ENCODE assay signal across 10 cellular contexts in the genomic region with DNA sequence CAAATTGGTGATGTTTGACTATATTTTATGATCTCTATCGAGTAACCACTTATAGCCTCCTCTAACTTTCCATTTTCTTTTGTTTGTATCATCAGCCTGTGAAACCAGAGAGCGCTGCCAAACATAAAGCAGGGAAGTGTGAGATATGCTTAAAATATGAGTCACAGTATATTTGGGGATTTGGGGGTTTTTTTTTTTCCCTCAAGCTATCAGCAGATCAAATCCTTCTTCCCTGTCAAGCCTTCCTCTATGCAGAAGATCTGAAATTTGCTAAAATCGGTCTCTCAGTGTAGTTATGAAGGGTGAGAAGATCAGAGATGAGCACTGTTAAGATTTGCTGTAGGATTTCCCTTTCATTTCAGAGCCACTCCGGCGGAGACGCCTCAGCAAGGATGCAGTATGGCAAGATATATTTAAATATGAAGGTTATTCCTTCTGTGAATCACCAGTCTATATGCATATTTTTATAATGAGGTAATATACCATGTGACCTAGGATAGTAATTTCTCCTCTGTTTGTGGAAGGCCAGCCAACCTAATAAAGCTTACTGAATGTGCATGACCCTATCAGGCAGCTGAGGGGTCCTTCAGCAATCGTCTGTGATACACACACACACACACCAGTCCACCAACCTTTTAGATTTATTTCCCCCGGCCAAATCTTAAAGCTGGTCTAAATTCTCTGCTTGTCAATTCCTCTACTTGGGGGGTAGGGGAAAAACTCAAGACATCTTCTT.
A peak's percentile ranks its signal among the peaks of the same experiment; 100 is the strongest.
DNase-seq lines count a peak whose midpoint lies in the region; ATAC-seq, FAIRE-seq and TF ChIP-seq lines count a peak whose summit lies in the region.
"Had no signal": no experiment of that assay in that cellular context is flagged by ENCODE, and none has a peak within 500 bp of the region (broad histone marks: within the 10 kb centered on the region; RNA-seq: fewer than 3 reads in every experiment).

No MANE protein-coding gene starts in this region.

- H3K27me3 Mint-ChIP-seq in activated CD4-positive, alpha-beta T cell treated with anti-CD3 and anti-CD28 coated beads for 36 hours = no peaks in the 10 kb centered on the region
- H3K27me3 Mint-ChIP-seq in activated CD8-positive, alpha-beta T cell treated with anti-CD3 and anti-CD28 coated beads, Interleukin-2, amount 10 ng/mL, durations not matched to agents 7 days and 5 days (ENCODE audit: low read depth) = no peaks in the 10 kb centered on the region
- H3K27me3 Mint-ChIP-seq in stimulated activated naive CD8-positive, alpha-beta T cell treated with anti-CD3 and anti-CD28 coated beads, Interleukin-15, Interleukin-2, amounts not matched to agents 100 ng/mL and 50 ng/mL, for 24 hours = no peaks in the 10 kb centered on the region

- CTCF ChIA-PET in activated CD4-positive, alpha-beta T cell treated with anti-CD3 and anti-CD28 coated beads for 36 hours (lab: Charles Lee) = interaction anchor here (1.6 to 2.5 kb wide), 2 partner anchors 8 to 13 kb away, joined by 3 to 10 read pairs; no protein-coding TSS in a partner anchor
- CTCF ChIA-PET in activated CD8-positive, alpha-beta T cell treated with anti-CD3 and anti-CD28 coated beads, Interleukin-2, amount 10 ng/mL, durations not matched to agents 7 days and 5 days (lab: Charles Lee) = interaction anchor here (1.5 kb wide), 1 partner anchor 9 kb away, joined by 3 read pairs; no protein-coding TSS in a partner anchor

- TF ChIP-seq POLR2A in GM12892 (IDR thresholded peaks at IDR 0.05; ENCODE audit: low read depth, low read length) = no peak

- no peaks in the 10 kb centered on the region for H3K27me3 ChIP-seq in foreskin keratinocyte

- DNase-seq in activated CD4-positive, alpha-beta T cell treated with anti-CD3 and anti-CD28 coated beads for 36 hours = peak; percentile 44
- no peak for DNase-seq in activated CD4-positive, alpha-beta T cell treated with anti-CD3 and anti-CD28 coated beads, Interleukin-2, amount 50 U/mL, for 4 hours
- no peak for DNase-seq in activated CD8-positive, alpha-beta T cell treated with anti-CD3 and anti-CD28 coated beads, Interleukin-2, amount 10 ng/mL, durations not matched to agents 7 days and 5 days
- DNase-seq in foreskin keratinocyte = peak; percentile 76 to 86
- no peak for DNase-seq in GM12892 (ENCODE audit: insufficient read length)
- no peak for DNase-seq in NCI-H345 treated with DMSO at 0.1 percent for 48 hours (lab: John Stamatoyannopoulos, UW; ENCODE audit: unreplicated experiment)
- DNase-seq: activated gamma-delta T cell, left ventricle myocardium inferior had no signal

- intact Hi-C loops in activated CD4-positive, alpha-beta T cell treated with anti-CD3 and anti-CD28 coated beads for 36 hours (cut with DNase I, micrococcal nuclease) = loop anchor here in 1 of 2 experiments (2.0 kb wide), 1 partner anchor 13 kb away; no protein-coding TSS in a partner anchor

- H3K4me1 Mint-ChIP-seq in activated CD4-positive, alpha-beta T cell treated with anti-CD3 and anti-CD28 coated beads for 36 hours = peaks cover 95% of the 10 kb centered on the region
- H3K4me1 Mint-ChIP-seq in activated CD8-positive, alpha-beta T cell treated with anti-CD3 and anti-CD28 coated beads, Interleukin-2, amount 10 ng/mL, durations not matched to agents 7 days and 5 days (ENCODE audit: low read depth) = peaks cover 51% of the 10 kb centered on the region
- peaks cover 97% of the 10 kb centered on the region for H3K4me1 Mint-ChIP-seq in stimulated activated naive CD8-positive, alpha-beta T cell treated with anti-CD3 and anti-CD28 coated beads, Interleukin-15, Interleukin-2, amounts not matched to agents 100 ng/mL and 50 ng/mL, for 24 hours (ENCODE audit: low read depth)

- peak; percentile 49 for ATAC-seq in activated CD4-positive, alpha-beta T cell treated with anti-CD3 and anti-CD28 coated beads for 36 hours
- peak; percentile 20 for ATAC-seq in activated CD8-positive, alpha-beta T cell treated with anti-CD3 and anti-CD28 coated beads, Interleukin-2, amount 10 ng/mL, durations not matched to agents 7 days and 5 days
- ATAC-seq in foreskin keratinocyte = peak; percentile 88
- no peak for ATAC-seq in GM21423 (IDR thresholded peaks at IDR 0.05; ENCODE audit: unreplicated experiment)

- H3K9me3 Mint-ChIP-seq in activated CD4-positive, alpha-beta T cell treated with anti-CD3 and anti-CD28 coated beads for 36 hours (ENCODE audit: low read depth) = peaks cover 1% of the 10 kb centered on the region
- H3K9me3 Mint-ChIP-seq in activated CD8-positive, alpha-beta T cell treated with anti-CD3 and anti-CD28 coated beads, Interleukin-2, amount 10 ng/mL, durations not matched to agents 7 days and 5 days (ENCODE audit: insufficient read depth) = no peaks in the 10 kb centered on the region
- H3K9me3 Mint-ChIP-seq in stimulated activated naive CD8-positive, alpha-beta T cell treated with anti-CD3 and anti-CD28 coated beads, Interleukin-15, Interleukin-2, amounts not matched to agents 100 ng/mL and 50 ng/mL, for 24 hours = no peaks in the 10 kb centered on the region

- peak overlapping the region; percentile 71 for H3K27ac Mint-ChIP-seq in activated CD4-positive, alpha-beta T cell treated with anti-CD3 and anti-CD28 coated beads for 36 hours
- peak overlapping the region; percentile 2 for H3K27ac Mint-ChIP-seq in activated CD8-positive, alpha-beta T cell treated with anti-CD3 and anti-CD28 coated beads, Interleukin-2, amount 10 ng/mL, durations not matched to agents 7 days and 5 days
- peak overlapping the region; percentile 94 for H3K27ac Mint-ChIP-seq in stimulated activated naive CD8-positive, alpha-beta T cell treated with anti-CD3 and anti-CD28 coated beads, Interleukin-15, Interleukin-2, amounts not matched to agents 100 ng/mL and 50 ng/mL, for 24 hours

- H3K4me1 ChIP-seq in foreskin keratinocyte = peaks cover 11% of the 10 kb centered on the region

- peak overlapping the region; percentile 65 for H3K27ac ChIP-seq in foreskin keratinocyte

- peak overlapping the region; percentile 7 for H3K4me3 Mint-ChIP-seq in activated CD4-positive, alpha-beta T cell treated with anti-CD3 and anti-CD28 coated beads for 36 hours
- no peak overlapping the region for H3K4me3 Mint-ChIP-seq in activated CD8-positive, alpha-beta T cell treated with anti-CD3 and anti-CD28 coated beads, Interleukin-2, amount 10 ng/mL, durations not matched to agents 7 days and 5 days
- peak overlapping the region; percentile 62 for H3K4me3 Mint-ChIP-seq in stimulated activated naive CD8-positive, alpha-beta T cell treated with anti-CD3 and anti-CD28 coated beads, Interleukin-15, Interleukin-2, amounts not matched to agents 100 ng/mL and 50 ng/mL, for 24 hours

- POLR2A ChIA-PET in activated CD4-positive, alpha-beta T cell treated with anti-CD3 and anti-CD28 coated beads for 36 hours (lab: Charles Lee) = interaction anchor here (0.9 kb wide), 1 partner anchor 21 kb away, joined by 4 read pairs; no protein-coding TSS in a partner anchor
- POLR2A ChIA-PET in activated CD8-positive, alpha-beta T cell treated with anti-CD3 and anti-CD28 coated beads, Interleukin-2, amount 10 ng/mL, durations not matched to agents 7 days and 5 days (lab: Charles Lee) = no interaction called here

- H3K36me3 Mint-ChIP-seq in activated CD4-positive, alpha-beta T cell treated with anti-CD3 and anti-CD28 coated beads for 36 hours (ENCODE audit: low read depth) = peaks cover 76% of the 10 kb centered on the region
- peaks cover 65% of the 10 kb centered on the region for H3K36me3 Mint-ChIP-seq in activated CD8-positive, alpha-beta T cell treated with anti-CD3 and anti-CD28 coated beads, Interleukin-2, amount 10 ng/mL, durations not matched to agents 7 days and 5 days (ENCODE audit: low read depth)
- H3K36me3 Mint-ChIP-seq in stimulated activated naive CD8-positive, alpha-beta T cell treated with anti-CD3 and anti-CD28 coated beads, Interleukin-15, Interleukin-2, amounts not matched to agents 100 ng/mL and 50 ng/mL, for 24 hours (ENCODE audit: low read depth) = peaks cover 89% of the 10 kb centered on the region

- FAIRE-seq in GM12892 (lab: Jason Lieb, UNC) = no peak

- no peak for TF ChIP-seq CTCF in foreskin keratinocyte (conservative IDR thresholded peaks at IDR 0.05)

Comparison
In these comparisons a context has a peak if more than half of its experiments do, and no peak if none do; other contexts are left out.
1. DNase-seq: peak in activated CD4-positive, alpha-beta T cell treated with anti-CD3 and anti-CD28 coated beads for 36 hours (single experiment) and foreskin keratinocyte (2 of 2); none in activated CD4-positive, alpha-beta T cell treated with anti-CD3 and anti-CD28 coated beads, Interleukin-2, amount 50 U/mL, for 4 hours (0 of 2), activated CD8-positive, alpha-beta T cell treated with anti-CD3 and anti-CD28 coated beads, Interleukin-2, amount 10 ng/mL, durations not matched to agents 7 days and 5 days (single experiment), GM12892 (single experiment) and NCI-H345 treated with DMSO at 0.1 percent for 48 hours (single experiment).
2. H3K27ac Mint-ChIP-seq: peak in every context shown above with its lines; median percentile 94 in stimulated activated naive CD8-positive, alpha-beta T cell treated with anti-CD3 and anti-CD28 coated beads, Interleukin-15, Interleukin-2, amounts not matched to agents 100 ng/mL and 50 ng/mL, for 24 hours; 71 in activated CD4-positive, alpha-beta T cell treated with anti-CD3 and anti-CD28 coated beads for 36 hours; 2 in activated CD8-positive, alpha-beta T cell treated with anti-CD3 and anti-CD28 coated beads, Interleukin-2, amount 10 ng/mL, durations not matched to agents 7 days and 5 days.